In genomic region chr9:92151691-92152393, GRCh38 we compare ENCODE assay signal across 10 cellular contexts. TPM values are rescaled to one million over a fixed set of nuclear protein-coding genes. Genes with fewer than 3 reads are reported as not detected.
DNase-seq lines count a peak whose midpoint lies in the region; FAIRE-seq and TF ChIP-seq lines count a peak whose summit lies in the region.
"Had no signal": no experiment of that assay in that cellular context is flagged by ENCODE, and none has a peak within 500 bp of the region (broad histone marks: within the 10 kb centered on the region; RNA-seq: fewer than 3 reads in every experiment).

No MANE protein-coding gene starts in this region.

- no peak overlapping the region for H3K4me3 ChIP-seq in endothelial cell of umbilical vein (replicated peaks in 1 of 3; ENCODE audit: insufficient read depth in 1 of 3, low read depth in 1 of 3, low read length in 3 of 3)
- H3K4me3 ChIP-seq in sigmoid colon = no peak overlapping the region

- H3K9me3 ChIP-seq in endothelial cell of umbilical vein (replicated peaks; ENCODE audit: control insufficient read depth, insufficient read depth, low read length) = no peaks in the 10 kb centered on the region
- H3K9me3 ChIP-seq in sigmoid colon = no peaks in the 10 kb centered on the region

- no peak overlapping the region for H3K4me2 ChIP-seq in endothelial cell of umbilical vein (ENCODE audit: insufficient read depth, low read length)

- no peaks in the 10 kb centered on the region for H3K9me1 ChIP-seq in endothelial cell of umbilical vein (replicated peaks; ENCODE audit: control insufficient read depth, extremely low read depth, insufficient read depth, low read length)

- POLR2A ChIA-PET in endothelial cell of umbilical vein (lab: Charles Lee) = no interaction called here

- in situ Hi-C loops in GM13977 (cut with MboI; ENCODE audit: low pct_unique_long_range_greater_than_20kb, low sequenced_read_pairs, unreplicated experiment) = no loop called here

- FAIRE-seq in endothelial cell of umbilical vein (lab: Jason Lieb, UNC) = no peak

- 61 to 70% methylated on average over 15 of the region's 15 CpGs for WGBS in sigmoid colon, 2 donors

- H2AFZ ChIP-seq in endothelial cell of umbilical vein (ENCODE audit: low read depth, low read length) = no peak overlapping the region

- no peaks in the 10 kb centered on the region for H3K79me2 ChIP-seq in endothelial cell of umbilical vein (ENCODE audit: control insufficient read depth, insufficient read depth, low read length)

- H3K36me3 ChIP-seq in endothelial cell of umbilical vein (ENCODE audit: control insufficient read depth in 2 of 2, extremely low read depth in 1 of 2, insufficient read depth in 2 of 2, low read length in 2 of 2) (no peaks in the 10 kb centered on the region), sigmoid colon (no peaks in the 10 kb centered on the region)

- no peak for TF ChIP-seq EP300 in sigmoid colon (IDR thresholded peaks at IDR 0.05)

- TF ChIP-seq CTCF in endothelial cell of umbilical vein (IDR thresholded peaks at IDR 0.05; ENCODE audit: extremely low read depth in 1 of 2, insufficient read depth in 1 of 2, low read depth in 1 of 2, low read length in 2 of 2) (no peak), sigmoid colon (IDR thresholded peaks at IDR 0.05) (no peak), GM13977 (IDR thresholded peaks at IDR 0.05; ENCODE audit: extremely low read depth, insufficient read depth, missing control alignments) (no peak)

- H3K4me1 ChIP-seq in endothelial cell of umbilical vein (ENCODE audit: control insufficient read depth, extremely low read depth, insufficient read depth, low read length) (peaks cover 11% of the 10 kb centered on the region), sigmoid colon (peaks cover 0 to 46% (median 37%) of the 10 kb centered on the region in 4 donors)

- CTCF ChIA-PET in endothelial cell of umbilical vein (lab: Charles Lee) = interaction anchor here (3.0 kb wide), 1 partner anchor 12 kb away, joined by 15 read pairs; no protein-coding TSS in a partner anchor

- no peak for TF ChIP-seq POLR2A in endothelial cell of umbilical vein (IDR thresholded peaks at IDR 0.05; ENCODE audit: low read depth, low read length)
- no peak for TF ChIP-seq POLR2A in sigmoid colon (IDR thresholded peaks at IDR 0.05)

- H3K27ac ChIP-seq in endothelial cell of umbilical vein (ENCODE audit: insufficient read depth, low read depth, low read length) (no peak overlapping the region), sigmoid colon (peak overlapping the region in 3 of 4 donors; percentile 11 to 65 (median 60))
- H3K27ac ChIP-seq: 22Rv1 had no signal

- H4K20me1 ChIP-seq in endothelial cell of umbilical vein (replicated peaks; ENCODE audit: control insufficient read depth, extremely low read depth, insufficient read depth, low read length) = no peaks in the 10 kb centered on the region

- intact Hi-C loops in endothelial cell of umbilical vein (cut with micrococcal nuclease) = no loop called here
- intact Hi-C loops in sigmoid colon (cut with DNase I) = no loop called here

- dilution Hi-C loops in endothelial cell of umbilical vein (cut with MboI; ENCODE audit: extremely low pct_ligation_motif_present, low sequenced_read_pairs) = no loop called here

- DNase-seq in DMS 273 (lab: John Stamatoyannopoulos, UW; ENCODE audit: unreplicated experiment) = peak; percentile 38
- DNase-seq in DMS 273 treated with DMSO at 0.1 percent for 48 hours (lab: John Stamatoyannopoulos, UW) = no peak
- peak; percentile 60 for DNase-seq in NCI-H69 (lab: John Stamatoyannopoulos, UW)
- DNase-seq in endothelial cell of umbilical vein (ENCODE audit: low read depth, low spot score) = peak; percentile 13
- peak; percentile 84 for DNase-seq in sigmoid colon
- no peak for DNase-seq in stimulated activated CD8-positive, alpha-beta memory T cell treated with anti-CD3 and anti-CD28 coated beads, Interleukin-4, amount 100 ng/mL, for 48 hours
- no peak for DNase-seq in NK-92 treated with Interleukin-12 subunit alpha and Interleukin-12 subunit beta, amount 100 ng/mL, for 24 hours (lab: John Stamatoyannopoulos, UW)
- no peak for DNase-seq in GM13977 (ENCODE audit: low spot score)
- DNase-seq: activated effector memory CD4-positive, alpha-beta T cell treated with Interleukin-2 at 50 U/mL for 16 hours had no signal

- no peaks in the 10 kb centered on the region for H3K27me3 ChIP-seq in endothelial cell of umbilical vein (ENCODE audit: control insufficient read depth in 2 of 2, insufficient read depth in 2 of 2, low read length in 2 of 2)
- no peaks in the 10 kb centered on the region for H3K27me3 ChIP-seq in sigmoid colon

- no TSS peak for BruUV-seq in endothelial cell of umbilical vein (replicated peaks; lab: Mats Ljungman, UMichigan)

- H3K9ac ChIP-seq in endothelial cell of umbilical vein (replicated peaks; ENCODE audit: extremely low read depth, insufficient read depth, low read length) = no peak overlapping the region

TF ChIP-seq in endothelial cell of umbilical vein, 7 proteins besides CTCF, POLR2A, EP300 and RAD21:
- TF ChIP-seq FOS (IDR thresholded peaks at IDR 0.05; ENCODE audit: borderline replicate concordance, insufficient read depth, low read length) = no peak
- no peak for TF ChIP-seq MYC (IDR thresholded peaks at IDR 0.05; ENCODE audit: low read depth, low read length)
- no peak for TF ChIP-seq JUN (IDR thresholded peaks at IDR 0.05; ENCODE audit: borderline replicate concordance, insufficient read depth, insufficient read length, low read depth)
- TF ChIP-seq, protein P1, sequence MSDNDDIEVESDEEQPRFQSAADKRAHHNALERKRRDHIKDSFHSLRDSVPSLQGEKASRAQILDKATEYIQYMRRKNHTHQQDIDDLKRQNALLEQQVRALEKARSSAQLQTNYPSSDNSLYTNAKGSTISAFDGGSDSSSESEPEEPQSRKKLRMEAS (IDR thresholded peaks at IDR 0.05; ENCODE audit: insufficient read depth, insufficient read length) = no peak
- TF ChIP-seq EZH2 (IDR thresholded peaks at IDR 0.05; ENCODE audit: borderline replicate concordance, low read depth, low read length, severe bottlenecking) = no peak
- no peak for TF ChIP-seq GATA2 (IDR thresholded peaks at IDR 0.05; ENCODE audit: insufficient read depth, insufficient read length, low read depth, low read length)
- TF ChIP-seq POLR2AphosphoS5 (IDR thresholded peaks at IDR 0.05; ENCODE audit: insufficient read depth, low read depth, low read length) = no peak

RNA-seq across cellular contexts. Expression of gene SPTLC1, which starts 36.6 kb away (rescaled TPM):
- total RNA-seq in endothelial cell of umbilical vein = 64.6 and 68.5 TPM in 2 replicates
- polyA plus RNA-seq in endothelial cell of umbilical vein = 29.2 and 35.9 TPM in 2 replicates
- 42.9 and 43.1 TPM in 2 replicates for polyA plus RNA-seq in endothelial cell of umbilical vein (2011; cell fraction: cytosol; rRNA removed)
- 52.1 and 62.9 TPM in 2 replicates for polyA plus RNA-seq in endothelial cell of umbilical vein (2011; cell fraction: nucleus; rRNA removed)
- polyA plus RNA-seq in endothelial cell of umbilical vein (2012) = 61.1 and 73.3 TPM in 2 replicates
- 74.6 and 96.0 TPM in 2 replicates for polyA minus RNA-seq in endothelial cell of umbilical vein
- 24.8 TPM for polyA minus RNA-seq in endothelial cell of umbilical vein (2011; cell fraction: cytosol; rRNA and poly(A)+ RNA removed)
- polyA minus RNA-seq in endothelial cell of umbilical vein (2011; cell fraction: nucleus; rRNA and poly(A)+ RNA removed) = 60.0 and 80.1 TPM in 2 replicates
- total RNA-seq in sigmoid colon = 10 to 100 TPM; 55.0 to 75.4 (median 67.8) TPM
- polyA plus RNA-seq in sigmoid colon = 10 to 100 TPM; 10.2 to 47.1 (median 11.1) TPM

Comparison
In these comparisons a context has a peak if more than half of its experiments do, and no peak if none do; other contexts are left out.
1. DNase-seq: peak in DMS 273 (single experiment), NCI-H69 (single experiment), endothelial cell of umbilical vein (single experiment) and sigmoid colon (single experiment); none in DMS 273 treated with DMSO at 0.1 percent for 48 hours (single experiment), stimulated activated CD8-positive, alpha-beta memory T cell treated with anti-CD3 and anti-CD28 coated beads, Interleukin-4, amount 100 ng/mL, for 48 hours (single experiment), NK-92 treated with Interleukin-12 subunit alpha and Interleukin-12 subunit beta, amount 100 ng/mL, for 24 hours (single experiment) and GM13977 (single experiment).